ENCODE assay signal across 17 cellular contexts in genomic region chr3:180610981-180611380, GRCh38. TPM values are rescaled to one million over a fixed set of nuclear protein-coding genes. Genes with fewer than 3 reads are reported as not detected.
DNase-seq lines count a peak whose midpoint lies in the region; ATAC-seq, FAIRE-seq and TF ChIP-seq lines count a peak whose summit lies in the region.
"Had no signal": no experiment of that assay in that cellular context is flagged by ENCODE, and none has a peak within 500 bp of the region (broad histone marks: within the 10 kb centered on the region; RNA-seq: fewer than 3 reads in every experiment).

No MANE protein-coding gene starts in this region.

- H3K27ac ChIP-seq in MM.1S (ENCODE audit: low read length): no peak overlapping the region
- H3K27ac ChIP-seq: 22Rv1; BLaER1 treated with 17β-estradiol and CSF1 and Interleukin-3, amounts not matched to agents 10 nM and 100 nM had no signal

- TF ChIP-seq CTCF in AG10803 (conservative IDR thresholded peaks at IDR 0.05; ENCODE audit: low read length) (no peak), fibroblast of the aortic adventitia (IDR thresholded peaks at IDR 0.05; ENCODE audit: insufficient read depth, low read length) (no peak), MM.1S (IDR thresholded peaks at IDR 0.05; ENCODE audit: low read length) (no peak)

- peak overlapping the region; percentile 12 for H3K9ac ChIP-seq in adipocyte (ENCODE audit: low read length)
- no peak overlapping the region for H3K9ac ChIP-seq in MM.1S (ENCODE audit: low read length)
- H3K9ac ChIP-seq: BLaER1 treated with 17β-estradiol and CSF1 and Interleukin-3, amounts not matched to agents 10 nM and 100 nM had no signal

- no peak overlapping the region for H2AFZ ChIP-seq in MM.1S (ENCODE audit: low read length)
- H2AFZ ChIP-seq: GM23338 had no signal

- H3K9me2 ChIP-seq in MM.1S (replicated peaks; ENCODE audit: insufficient read depth, low read length): no peaks in the 10 kb centered on the region

- no peak overlapping the region for H3K4me2 ChIP-seq in MM.1S (ENCODE audit: low read depth, low read length)
- H3K4me2 ChIP-seq: BLaER1 treated with 17β-estradiol and CSF1 and Interleukin-3, amounts not matched to agents 10 nM and 100 nM; GM23338 had no signal

- no peaks in the 10 kb centered on the region for H3K9me3 ChIP-seq in adipocyte (ENCODE audit: control insufficient read depth, low read length)
- H3K9me3 ChIP-seq in MM.1S (replicated peaks; ENCODE audit: insufficient read depth, low read length): no peaks in the 10 kb centered on the region
- H3K9me3 ChIP-seq: BLaER1 treated with 17β-estradiol and CSF1 and Interleukin-3, amounts not matched to agents 10 nM and 100 nM had no signal

- H3K4me3 ChIP-seq in AG10803 (ENCODE audit: low read length) (no peak overlapping the region), adipocyte (ENCODE audit: low read length) (no peak overlapping the region), fibroblast of the aortic adventitia (ENCODE audit: low read depth, low read length) (no peak overlapping the region), MM.1S (ENCODE audit: low read length) (no peak overlapping the region)
- H3K4me3 ChIP-seq: BLaER1 treated with 17β-estradiol and CSF1 and Interleukin-3, amounts not matched to agents 10 nM and 100 nM; GM23338 had no signal

- peak; percentile 28 for FAIRE-seq in G401.6 (lab: Jason Lieb, UNC)
- no peak for FAIRE-seq in urothelium cell line (lab: Jason Lieb, UNC)

- no peaks in the 10 kb centered on the region for H3F3A ChIP-seq in MM.1S (ENCODE audit: insufficient read depth, low read length)

- H3K4me1 ChIP-seq in adipocyte (ENCODE audit: control insufficient read depth, insufficient read depth, low read length): peaks cover 26% of the 10 kb centered on the region
- H3K4me1 ChIP-seq in MM.1S (ENCODE audit: low read length): no peaks in the 10 kb centered on the region
- H3K4me1 ChIP-seq: BLaER1 treated with 17β-estradiol and CSF1 and Interleukin-3, amounts not matched to agents 10 nM and 100 nM had no signal

- H4K20me1 ChIP-seq in MM.1S (ENCODE audit: insufficient read depth, low read length): no peaks in the 10 kb centered on the region

- H3K79me2 ChIP-seq in MM.1S (ENCODE audit: low read length): no peaks in the 10 kb centered on the region

- H3K36me3 ChIP-seq in adipocyte (ENCODE audit: control insufficient read depth, insufficient read depth, low read length, severe bottlenecking) (peaks cover 93% of the 10 kb centered on the region), MM.1S (replicated peaks; ENCODE audit: insufficient read depth, low read length) (peaks cover 28% of the 10 kb centered on the region)

- DNase-seq in AG10803 (ENCODE audit: low read depth) (peak; percentile 21), adipocyte (ENCODE audit: low read depth) (peak; percentile 14), fibroblast of the aortic adventitia (ENCODE audit: low read depth) (peak; percentile 28), MM.1S (no peak), urothelium cell line (ENCODE audit: low spot score) (no peak), NAMALWA (ENCODE audit: low spot score) (no peak)
- DNase-seq: AML-193; Calu3; CD4-positive, CD25-positive, alpha-beta regulatory T cell; DMS153; DND-41; H7 had no signal

- no peak for ATAC-seq in GM19324 (IDR thresholded peaks at IDR 0.05; ENCODE audit: low FRiP score, unreplicated experiment)
- ATAC-seq: GM23338 had no signal

- no peaks in the 10 kb centered on the region for H3K27me3 ChIP-seq in adipocyte (replicated peaks; ENCODE audit: control insufficient read depth, insufficient read depth, low read length)
- no peaks in the 10 kb centered on the region for H3K27me3 ChIP-seq in MM.1S (replicated peaks; ENCODE audit: insufficient read depth, low read length)
- H3K27me3 ChIP-seq: BLaER1 treated with 17β-estradiol and CSF1 and Interleukin-3, amounts not matched to agents 10 nM and 100 nM had no signal

RNA-seq across cellular contexts. Expression of gene TTC14, which starts 9.0 kb away (rescaled TPM):
- total RNA-seq in fibroblast of the aortic adventitia (ENCODE audit: low replicate concordance): 43.5 and 105 TPM in 2 replicates

Comparison
In these comparisons a context has a peak if more than half of its experiments do, and no peak if none do; other contexts are left out.
1. DNase-seq: peak in AG10803 (single experiment), adipocyte (single experiment) and fibroblast of the aortic adventitia (single experiment); none in MM.1S (single experiment), urothelium cell line (single experiment) and NAMALWA (single experiment).